8 cellular contexts compared by ENCODE assay signal in genomic region chr22:29072979-29073617, GRCh38. TPM values are rescaled to one million over a fixed set of nuclear protein-coding genes. Genes with fewer than 3 reads are reported as not detected.
DNase-seq lines count a peak whose midpoint lies in the region; ATAC-seq, FAIRE-seq and TF ChIP-seq lines count a peak whose summit lies in the region.

Gene KREMEN1 (plus strand): TSS chr22:29073035. CDS start chr22:29073131, 96 bp downstream.

- TF ChIP-seq EP300 in upper lobe of left lung (IDR thresholded peaks at IDR 0.05), result no peak

- H3K27ac Mint-ChIP-seq in central memory CD8-positive, alpha-beta T cell (ENCODE audit: low read depth), result no peak within 1 kb of the TSS

- peak within 1 kb of the TSS; percentile 92 for H3K4me2 ChIP-seq in mesenchymal stem cell (ENCODE audit: low read length, poor library complexity, severe bottlenecking)

- peak within 1 kb of the TSS; percentile 44 for H2AFZ ChIP-seq in mesenchymal stem cell (ENCODE audit: low read depth, low read length)

- peaks cover 79% of the 10 kb centered on the region for H3K27me3 Mint-ChIP-seq in central memory CD8-positive, alpha-beta T cell

- peak within 1 kb of the TSS; percentile 92 for H2BK15ac ChIP-seq in mesenchymal stem cell (ENCODE audit: low read depth, poor library complexity, severe bottlenecking)

- no peaks in the 10 kb centered on the region for H3K9me3 ChIP-seq in mesenchymal stem cell (ENCODE audit: control insufficient read depth, low read length)
- no peaks in the 10 kb centered on the region for H3K9me3 ChIP-seq in upper lobe of left lung

- peak within 1 kb of the TSS; percentile 23 to 82 for H3K23ac ChIP-seq in mesenchymal stem cell (ENCODE audit: low read length in 2 of 2)

- H3K9ac ChIP-seq in mesenchymal stem cell (ENCODE audit: low read length), result peak within 1 kb of the TSS; percentile 77

- peak within 1 kb of the TSS; percentile 96 for H2BK120ac ChIP-seq in mesenchymal stem cell (ENCODE audit: low read depth, low read length)

- DNase-seq in AG08396 (ENCODE audit: low spot score) (peak; percentile 18), mesenchymal stem cell (no peak), upper lobe of left lung (no peak), GM12892 (ENCODE audit: insufficient read length) (no peak)
- DNase-seq in central memory CD8-positive, alpha-beta T cell (ENCODE audit: low spot score in 2 of 2), result no peak
- DNase-seq in stimulated activated CD4-positive, alpha-beta T cell treated with anti-CD3 and anti-CD28 coated beads, Interleukin-2, amount 100 ng/mL, for 24 hours, result no peak

- H3K4me1 Mint-ChIP-seq in central memory CD8-positive, alpha-beta T cell, result peaks cover 19% of the 10 kb centered on the region

- no peak for FAIRE-seq in GM12892 (lab: Jason Lieb, UNC)

- no peak within 1 kb of the TSS for H3K27ac ChIP-seq in mesenchymal stem cell (ENCODE audit: low read length, poor library complexity, severe bottlenecking)
- H3K27ac ChIP-seq in upper lobe of left lung, result peak within 1 kb of the TSS; percentile 67 to 82 (median 79)

- no peaks in the 10 kb centered on the region for H3K79me1 ChIP-seq in mesenchymal stem cell (replicated peaks; ENCODE audit: low read length, poor library complexity, severe bottlenecking)

- peak within 1 kb of the TSS; percentile 85 for H4K8ac ChIP-seq in mesenchymal stem cell (ENCODE audit: low read length)

- peaks cover 6 to 25% of the 10 kb centered on the region in 2 experiments for H3K27me3 ChIP-seq in mesenchymal stem cell (ENCODE audit: control insufficient read depth in 1 of 2, insufficient read depth in 1 of 2, low read length in 2 of 2)
- H3K27me3 ChIP-seq in upper lobe of left lung, result peaks cover 0 to 5% (median 0%) of the 10 kb centered on the region in 4 donors

- H3K36me3 Mint-ChIP-seq in central memory CD8-positive, alpha-beta T cell (ENCODE audit: insufficient read depth), result peaks cover 1% of the 10 kb centered on the region

- 2% methylated on average over 46 of the region's 76 CpGs for WGBS in mesenchymal stem cell
- 0 to 1% methylated on average over 2 to 21 of the region's 76 CpGs for WGBS in upper lobe of left lung, 2 donors

- H3K36me3 ChIP-seq in mesenchymal stem cell (ENCODE audit: control insufficient read depth in 1 of 2, insufficient read depth in 2 of 2, low read depth in 1 of 2, low read length in 2 of 2) (no peaks in the 10 kb centered on the region), upper lobe of left lung (no peaks in the 10 kb centered on the region)

- peak within 1 kb of the TSS; percentile 68 for H4K91ac ChIP-seq in mesenchymal stem cell (ENCODE audit: low read length)

- TF ChIP-seq POLR2A in upper lobe of left lung (IDR thresholded peaks at IDR 0.05), result no peak
- no peak for TF ChIP-seq POLR2A in GM12892 (IDR thresholded peaks at IDR 0.05; ENCODE audit: low read depth, low read length)

- H2AK5ac ChIP-seq in mesenchymal stem cell (ENCODE audit: low read length, severe bottlenecking), result no peak within 1 kb of the TSS

- no peak for TF ChIP-seq CTCF in upper lobe of left lung (IDR thresholded peaks at IDR 0.05)

- no peaks in the 10 kb centered on the region for H3K9me3 Mint-ChIP-seq in central memory CD8-positive, alpha-beta T cell

- peak within 1 kb of the TSS; percentile 66 to 86 for H3K4me3 ChIP-seq in mesenchymal stem cell (ENCODE audit: insufficient read depth in 1 of 2, low read depth in 1 of 2, low read length in 2 of 2)
- peak within 1 kb of the TSS; percentile 64 to 93 (median 82) for H3K4me3 ChIP-seq in upper lobe of left lung

- no peak within 1 kb of the TSS for H2BK5ac ChIP-seq in mesenchymal stem cell (ENCODE audit: low read depth, low read length, poor library complexity, severe bottlenecking)

- peak within 1 kb of the TSS; percentile 46 to 77 for H3K18ac ChIP-seq in mesenchymal stem cell (ENCODE audit: low read depth in 1 of 2, low read length in 2 of 2)

- ATAC-seq in HG03196 (IDR thresholded peaks at IDR 0.05; ENCODE audit: unreplicated experiment) (peak; percentile 13), upper lobe of left lung (ENCODE audit: low FRiP score in 2 of 2) (peak in 1 of 2 donors; percentile 1), HG02678 (IDR thresholded peaks at IDR 0.05; ENCODE audit: unreplicated experiment) (no peak)
- peak; percentile 8 for ATAC-seq in central memory CD8-positive, alpha-beta T cell (replicated peaks; ENCODE audit: extremely low read depth, poor library complexity, severe bottlenecking)

- peak within 1 kb of the TSS; percentile 67 for H3K4me3 Mint-ChIP-seq in central memory CD8-positive, alpha-beta T cell

- peak within 1 kb of the TSS in 1 of 2 experiments; percentile 76 for H2BK12ac ChIP-seq in mesenchymal stem cell (ENCODE audit: low read length in 2 of 2)

- no peak within 1 kb of the TSS for H3K4ac ChIP-seq in mesenchymal stem cell (ENCODE audit: low read depth in 1 of 2, low read length in 2 of 2)

- H3K14ac ChIP-seq in mesenchymal stem cell (ENCODE audit: low read length in 2 of 2), result peak within 1 kb of the TSS in 1 of 2 experiments; percentile 11

- H3K4me1 ChIP-seq in mesenchymal stem cell (ENCODE audit: control insufficient read depth, insufficient read depth, low read depth, low read length) (peaks cover 17% of the 10 kb centered on the region), upper lobe of left lung (peaks cover 19 to 35% (median 34%) of the 10 kb centered on the region in 4 donors)

RNA-seq across cellular contexts. Expression of gene KREMEN1, which starts in this region (rescaled TPM):
- polyA plus RNA-seq in mesenchymal stem cell (2013, experiment 1 of 2), result 32.9 TPM
- polyA plus RNA-seq in mesenchymal stem cell (2013, experiment 2 of 2), result 33.1 TPM
- 10 to 100 TPM in 5 of 6 donors, 1 to 10 TPM in 1; 8.4 to 24.3 (median 15.9) TPM for total RNA-seq in upper lobe of left lung
- 1.2 TPM for polyA plus RNA-seq in GM12892 (2012; ENCODE audit: missing spikeins)
